Comparison of ENCODE assay signal across 11 cellular contexts in genomic region chr20:14751191-14751590, GRCh38.
"Had no signal": no experiment of that assay in that cellular context is flagged by ENCODE, and none has a peak within 500 bp of the region (broad histone marks: within the 10 kb centered on the region; RNA-seq: fewer than 3 reads in every experiment).

No MANE protein-coding gene starts in this region.

- H3K36me3 ChIP-seq: HAP-1 had no signal

- H3K4me3 Mint-ChIP-seq: GM23338, H9, HFFc6 had no signal

- H2AFZ ChIP-seq: GM23248, GM23338 had no signal

- FAIRE-seq: H1, H54 had no signal

- H3K9me3 Mint-ChIP-seq: GM23338, H9 had no signal

- H3K4me1 Mint-ChIP-seq: GM23338 had no signal

- H3K27ac Mint-ChIP-seq: GM23338, H9, HFFc6 had no signal

- ATAC-seq: GM23338, HCT116 had no signal

- DNase-seq: GM23248, GOT3, H7, H9, HCEC 1CT, HFFc6 had no signal

- H3K4me1 ChIP-seq: HAP-1 had no signal

- H3K9ac ChIP-seq: GM23248 had no signal

- H3K9me3 ChIP-seq: HAP-1 had no signal

- H3K4me3 ChIP-seq: GM23248, GM23338, HAP-1 had no signal

- H3K27ac ChIP-seq: GM23248 had no signal

- H3K4me2 ChIP-seq: GM23338 had no signal
